15 cellular contexts compared by ENCODE assay signal in the genomic region with DNA sequence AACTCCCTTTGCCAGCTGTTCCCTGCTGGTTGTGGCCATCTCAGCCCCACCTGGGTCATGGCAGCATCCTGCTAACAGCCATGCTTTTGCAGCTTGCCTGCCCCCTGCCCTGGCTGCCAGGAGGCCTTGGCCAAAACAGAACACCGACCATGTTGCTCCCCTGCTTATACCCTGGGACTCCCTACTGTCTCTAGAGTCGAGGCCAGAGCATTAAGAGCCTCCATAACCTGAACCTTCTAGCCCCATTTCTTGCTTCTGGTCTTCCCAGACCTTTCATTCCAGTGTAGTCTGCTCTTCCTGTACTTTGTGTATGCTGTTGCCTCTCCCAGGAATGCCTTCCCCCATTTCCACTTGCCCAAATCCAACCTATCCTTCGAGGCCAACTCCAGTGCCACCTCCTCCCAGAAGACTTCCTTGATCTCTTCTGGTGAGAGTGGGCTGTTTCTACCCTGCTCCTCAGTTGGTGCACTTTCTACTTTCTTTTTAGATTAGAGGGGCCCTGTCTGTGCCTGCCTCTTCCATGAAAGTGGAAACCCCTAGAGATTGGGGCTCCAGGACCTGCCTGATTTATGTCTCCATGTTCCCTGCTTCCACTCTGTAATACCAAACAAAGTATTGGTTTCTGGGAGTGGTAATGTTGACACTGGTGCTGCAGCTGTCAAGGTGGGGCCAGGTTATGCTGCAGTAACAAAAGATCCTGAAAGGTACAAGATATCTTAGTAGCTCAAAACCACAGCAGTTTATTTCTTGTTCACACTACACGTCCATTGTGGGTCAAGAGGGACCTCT.
"Had no signal": no experiment of that assay in that cellular context is flagged by ENCODE, and none has a peak within 500 bp of the region (broad histone marks: within the 10 kb centered on the region; RNA-seq: fewer than 3 reads in every experiment).

No MANE protein-coding gene starts in this region.

- H3K9me3 ChIP-seq: heart left ventricle, tibial nerve, uterus had no signal

- H3K27me3 ChIP-seq: heart left ventricle, tibial nerve, uterus had no signal

- DNase-seq: activated CD4-positive, alpha-beta T cell treated with anti-CD3 and anti-CD28 coated beads for 36 hours; activated CD8-positive, alpha-beta T cell treated with anti-CD3 and anti-CD28 coated beads for 36 hours; activated gamma-delta T cell treated with Interleukin-2 at 50 U/mL for 16 hours; activated T-cell treated with anti-CD3 and anti-CD28 coated beads, Interleukin-2, amount 50 U/mL, for 48 hours; amygdala; stimulated activated CD4-positive, alpha-beta T cell treated with anti-CD3 and anti-CD28 coated beads, Interleukin-12 subunit alpha, Interleukin-12 subunit beta, amount 100 ng/mL, for 4 hours; stimulated activated CD4-positive, alpha-beta T cell treated with anti-CD3 and anti-CD28 coated beads, Interleukin-2, amount 100 ng/mL, for 24 hours; T-helper 17 cell; WERI-Rb-1 had no signal

- H3K4me1 Mint-ChIP-seq: stimulated activated effector memory CD8-positive, alpha-beta T cell treated with anti-CD3 and anti-CD28 coated beads, Interleukin-12 subunit alpha, Interleukin-12 subunit beta, amount 100 ng/mL, for 72 hours had no signal

- H3K27ac Mint-ChIP-seq: activated CD4-positive, alpha-beta T cell treated with anti-CD3 and anti-CD28 coated beads for 36 hours; activated CD8-positive, alpha-beta T cell treated with anti-CD3 and anti-CD28 coated beads for 36 hours; stimulated activated effector memory CD8-positive, alpha-beta T cell treated with anti-CD3 and anti-CD28 coated beads, Interleukin-12 subunit alpha, Interleukin-12 subunit beta, amount 100 ng/mL, for 72 hours; T-helper 17 cell had no signal

- H3K27me3 Mint-ChIP-seq: activated CD4-positive, alpha-beta T cell treated with anti-CD3 and anti-CD28 coated beads for 36 hours; activated CD8-positive, alpha-beta T cell treated with anti-CD3 and anti-CD28 coated beads for 36 hours; activated naive CD8-positive, alpha-beta T cell had no signal

- H3K9me3 Mint-ChIP-seq: activated CD8-positive, alpha-beta T cell treated with anti-CD3 and anti-CD28 coated beads for 36 hours; stimulated activated effector memory CD8-positive, alpha-beta T cell treated with anti-CD3 and anti-CD28 coated beads, Interleukin-12 subunit alpha, Interleukin-12 subunit beta, amount 100 ng/mL, for 72 hours had no signal

- H3K4me3 ChIP-seq: heart left ventricle, tibial nerve, uterus had no signal

- ATAC-seq: activated CD4-positive, alpha-beta T cell treated with anti-CD3 and anti-CD28 coated beads for 36 hours; activated CD8-positive, alpha-beta T cell treated with anti-CD3 and anti-CD28 coated beads for 36 hours; stimulated activated effector memory CD8-positive, alpha-beta T cell treated with anti-CD3 and anti-CD28 coated beads, Interleukin-12 subunit alpha, Interleukin-12 subunit beta, amount 100 ng/mL, for 72 hours; T-helper 17 cell had no signal

- FAIRE-seq: frontal cortex had no signal

- H3K36me3 ChIP-seq: uterus, WERI-Rb-1 had no signal

- H3K36me3 Mint-ChIP-seq: stimulated activated effector memory CD8-positive, alpha-beta T cell treated with anti-CD3 and anti-CD28 coated beads, Interleukin-12 subunit alpha, Interleukin-12 subunit beta, amount 100 ng/mL, for 72 hours had no signal

- H3K27ac ChIP-seq: uterus, WERI-Rb-1 had no signal

- H3K4me3 Mint-ChIP-seq: activated CD4-positive, alpha-beta T cell treated with anti-CD3 and anti-CD28 coated beads for 36 hours; activated CD8-positive, alpha-beta T cell treated with anti-CD3 and anti-CD28 coated beads for 36 hours; activated naive CD8-positive, alpha-beta T cell; stimulated activated effector memory CD8-positive, alpha-beta T cell treated with anti-CD3 and anti-CD28 coated beads, Interleukin-12 subunit alpha, Interleukin-12 subunit beta, amount 100 ng/mL, for 72 hours; T-helper 17 cell had no signal
